Comparison of ENCODE assay signal across 31 cellular contexts in the genomic region with DNA sequence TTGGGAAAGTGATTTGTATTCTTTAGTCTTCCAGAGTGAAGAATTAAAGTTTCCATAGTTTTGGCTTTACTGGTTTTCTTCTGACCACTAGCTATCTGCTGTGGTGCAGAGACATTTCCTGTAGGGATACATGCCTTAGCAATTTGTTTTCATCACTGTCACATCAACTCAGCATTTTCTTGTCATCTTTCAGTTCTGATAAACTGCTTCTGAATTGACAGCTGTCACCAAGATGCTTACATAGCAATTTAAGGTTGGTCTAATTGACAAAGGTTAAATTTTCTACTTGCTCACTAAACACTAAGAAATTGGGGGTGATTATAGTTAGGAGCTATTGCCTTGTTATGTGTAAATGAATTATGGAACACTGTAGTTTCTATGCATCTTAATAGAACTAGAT.
"Had no signal": no experiment of that assay in that cellular context is flagged by ENCODE, and none has a peak within 500 bp of the region (broad histone marks: within the 10 kb centered on the region; RNA-seq: fewer than 3 reads in every experiment).

No MANE protein-coding gene starts in this region.

- H3K9ac ChIP-seq: neural progenitor cell, parathyroid adenoma had no signal

- H3K4me3 Mint-ChIP-seq: naive B cell; naive thymus-derived CD8-positive, alpha-beta T cell; nephron progenitor cell; neural progenitor cell; stimulated activated memory B cell treated with anti-CD40 and anti-IgM and Interleukin-4, amounts not matched to agents 10 μg/mL and 1 μg/mL and 100 μg/mL, for 72 hours; stimulated activated naive CD8-positive, alpha-beta T cell treated with anti-CD3 and anti-CD28 coated beads, Interleukin-15, amount 100 ng/mL, for 72 hours; type B pancreatic cell had no signal

- H3K36me3 ChIP-seq: neural progenitor cell, ovary, right lobe of liver, sigmoid colon, suprapubic skin, tibial artery, transverse colon, upper lobe of right lung, uterus had no signal

- H3K4me1 Mint-ChIP-seq: naive B cell; nephron progenitor cell; stimulated activated memory B cell treated with anti-CD40 and anti-IgM and Interleukin-4, amounts not matched to agents 10 μg/mL and 1 μg/mL and 100 μg/mL, for 72 hours; stimulated activated naive CD8-positive, alpha-beta T cell treated with anti-CD3 and anti-CD28 coated beads, Interleukin-15, amount 100 ng/mL, for 72 hours had no signal

- H3K9me3 ChIP-seq: ovary, psoas muscle, right lobe of liver, sigmoid colon, suprapubic skin, testis, tibial artery, transverse colon, upper lobe of right lung, uterus had no signal

- H3K36me3 Mint-ChIP-seq: naive B cell; naive thymus-derived CD8-positive, alpha-beta T cell; neural progenitor cell; stimulated activated memory B cell treated with anti-CD40 and anti-IgM and Interleukin-4, amounts not matched to agents 10 μg/mL and 1 μg/mL and 100 μg/mL, for 72 hours; type B pancreatic cell had no signal

- ATAC-seq: naive thymus-derived CD8-positive, alpha-beta T cell; psoas muscle; right cardiac atrium; right lobe of liver; stimulated activated memory B cell treated with anti-CD40 and anti-IgM and Interleukin-4, amounts not matched to agents 10 μg/mL and 1 μg/mL and 100 μg/mL, for 72 hours; stimulated activated naive CD8-positive, alpha-beta T cell treated with anti-CD3 and anti-CD28 coated beads, Interleukin-15, amount 100 ng/mL, for 72 hours; stimulated activated naive CD8-positive, alpha-beta T cell treated with anti-CD3 and anti-CD28 coated beads, Interleukin-15, Interleukin-2, amounts not matched to agents 100 U/mL and 50 U/mL, for 24 hours; upper lobe of right lung had no signal

- H3K4me2 ChIP-seq: neural progenitor cell had no signal

- H3K27me3 Mint-ChIP-seq: progenitor cell of endocrine pancreas; stimulated activated memory B cell treated with anti-CD40 and anti-IgM and Interleukin-4, amounts not matched to agents 10 μg/mL and 1 μg/mL and 100 μg/mL, for 72 hours; stimulated activated naive CD8-positive, alpha-beta T cell treated with anti-CD3 and anti-CD28 coated beads, Interleukin-15, amount 100 ng/mL, for 72 hours; type B pancreatic cell had no signal

- H3K79me2 ChIP-seq: parathyroid adenoma had no signal

- H3K27ac ChIP-seq: neural progenitor cell, ovary, parathyroid adenoma, psoas muscle, right lobe of liver, sigmoid colon, suprapubic skin, testis, tibial artery, transverse colon, upper lobe of right lung, uterus had no signal

- H3K9me3 Mint-ChIP-seq: naive thymus-derived CD8-positive, alpha-beta T cell; nephron progenitor cell; neural progenitor cell; stimulated activated memory B cell treated with anti-CD40 and anti-IgM and Interleukin-4, amounts not matched to agents 10 μg/mL and 1 μg/mL and 100 μg/mL, for 72 hours; stimulated activated naive CD8-positive, alpha-beta T cell treated with anti-CD3 and anti-CD28 coated beads, Interleukin-15, amount 100 ng/mL, for 72 hours; type B pancreatic cell had no signal

- DNase-seq: naive B cell; naive thymus-derived CD8-positive, alpha-beta T cell; nephron progenitor cell; occipital lobe; ovary; posterior cingulate gyrus; psoas muscle; right cardiac atrium; right lobe of liver; sigmoid colon; small intestine; stimulated activated CD4-positive, alpha-beta T cell treated with anti-CD3 and anti-CD28 coated beads, Interleukin-15, amount 100 ng/mL, for 24 hours; stimulated activated CD4-positive, alpha-beta T cell treated with anti-CD3 and anti-CD28 coated beads, Interleukin-2, amount 100 ng/mL, for 24 hours; stimulated activated CD4-positive, alpha-beta T cell treated with anti-CD3 and anti-CD28 coated beads, Interleukin-2, amount 100 ng/mL, for 48 hours; stimulated activated CD4-positive, alpha-beta T cell treated with anti-CD3 and anti-CD28 coated beads, Interleukin-4, amount 100 ng/mL, for 4 hours; stimulated activated CD8-positive, alpha-beta memory T cell treated with anti-CD3 and anti-CD28 coated beads, Interleukin-4, amount 100 ng/mL, for 48 hours; stimulated activated naive CD4-positive, alpha-beta T cell; stimulated activated naive CD8-positive, alpha-beta T cell treated with anti-CD3 and anti-CD28 coated beads, Interleukin-15, amount 100 ng/mL, for 72 hours; stimulated activated naive CD8-positive, alpha-beta T cell treated with anti-CD3 and anti-CD28 coated beads, Interleukin-15, Interleukin-2, amounts not matched to agents 100 U/mL and 50 U/mL, for 24 hours; substantia nigra; testis; tibial artery; transverse colon; upper lobe of right lung; uterus had no signal

- H3K27me3 ChIP-seq: neural progenitor cell, ovary, sigmoid colon, suprapubic skin, testis, tibial artery, transverse colon, upper lobe of right lung, uterus had no signal

- H3K4me3 ChIP-seq: neural progenitor cell, ovary, psoas muscle, right lobe of liver, sigmoid colon, suprapubic skin, testis, tibial artery, transverse colon, upper lobe of right lung, uterus had no signal

- H3K27ac Mint-ChIP-seq: naive B cell; naive thymus-derived CD8-positive, alpha-beta T cell; nephron progenitor cell; neural progenitor cell; progenitor cell of endocrine pancreas; stimulated activated memory B cell treated with anti-CD40 and anti-IgM and Interleukin-4, amounts not matched to agents 10 μg/mL and 1 μg/mL and 100 μg/mL, for 72 hours; stimulated activated naive CD8-positive, alpha-beta T cell treated with anti-CD3 and anti-CD28 coated beads, Interleukin-15, amount 100 ng/mL, for 72 hours; type B pancreatic cell had no signal

- H2AFZ ChIP-seq: neural progenitor cell, parathyroid adenoma had no signal

- H3K4me1 ChIP-seq: neural progenitor cell, parathyroid adenoma, psoas muscle, right lobe of liver, sigmoid colon, suprapubic skin, testis, tibial artery, transverse colon, upper lobe of right lung, uterus had no signal
